ENCODE assay signal across 8 cellular contexts in the genomic region with DNA sequence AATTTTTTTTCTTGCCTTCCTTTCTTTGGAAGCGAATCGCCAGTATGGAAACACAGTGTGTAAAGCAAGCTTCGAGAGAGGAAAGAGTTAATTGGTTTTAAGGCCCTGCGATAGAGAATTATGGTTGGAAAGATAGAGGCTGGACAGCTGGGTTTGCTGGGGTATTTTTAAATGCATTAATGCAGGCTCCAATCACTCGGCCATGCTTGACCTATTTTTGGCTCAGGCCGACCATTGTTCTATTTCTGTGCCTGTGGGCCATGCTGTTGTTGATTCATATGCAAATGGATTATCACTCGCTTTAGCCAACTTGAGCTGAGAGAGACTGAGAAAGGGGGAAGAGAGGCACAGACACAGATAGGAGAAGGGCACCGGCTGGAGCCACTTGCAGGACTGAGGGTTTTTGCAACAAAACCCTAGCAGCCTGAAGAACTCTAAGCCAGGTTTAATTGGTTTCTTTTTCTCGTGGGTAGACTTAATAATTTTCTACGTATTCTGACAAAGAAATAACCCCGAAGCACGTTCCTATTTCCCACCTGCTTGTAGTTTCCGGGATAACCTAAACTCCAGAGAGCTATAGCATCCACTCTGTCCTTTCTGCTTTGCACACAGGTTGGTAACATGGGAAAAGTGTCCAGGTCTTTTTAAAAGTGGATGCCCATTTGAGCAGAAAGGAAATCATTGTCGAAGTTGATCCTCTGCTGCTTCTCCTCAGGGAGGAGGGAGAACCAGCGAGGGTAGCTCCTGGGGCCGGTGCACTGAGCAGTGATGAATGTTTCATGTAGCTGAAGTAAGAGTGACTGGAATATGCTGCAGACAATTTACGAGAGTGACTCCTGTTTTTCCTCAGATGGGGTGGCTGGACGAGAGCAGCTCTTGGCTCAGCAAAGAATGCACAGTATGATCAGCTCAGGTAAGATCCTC. TPM values are rescaled to one million over a fixed set of nuclear protein-coding genes. Genes with fewer than 3 reads are reported as not detected.
A peak's percentile ranks its signal among the peaks of the same experiment; 100 is the strongest.
DNase-seq lines count a peak whose midpoint lies in the region; ATAC-seq and TF ChIP-seq lines count a peak whose summit lies in the region.

HDAC9 (plus strand) TSS at position 338 of the 924 bp plus-strand sequence; CDS start at position 892, 554 bp downstream.

- no peaks in the 10 kb centered on the region for H3K9me3 ChIP-seq in A673 (ENCODE audit: low read depth, low read length, poor library complexity, severe bottlenecking)
- H3K9me3 ChIP-seq in neuronal stem cell (replicated peaks in 1 of 2; ENCODE audit: control insufficient read depth in 2 of 2, insufficient read depth in 1 of 2, low read depth in 1 of 2, low read length in 2 of 2) = no peaks in the 10 kb centered on the region

- no peak within 1 kb of the TSS for H3K4ac ChIP-seq in neuronal stem cell (ENCODE audit: low read length)

- no peak within 1 kb of the TSS for H3K9ac ChIP-seq in neuronal stem cell (ENCODE audit: low read depth, low read length, poor library complexity)

- no peak within 1 kb of the TSS for H3K18ac ChIP-seq in neuronal stem cell (ENCODE audit: low read length)

- peaks cover 24% of the 10 kb centered on the region for H3K4me1 ChIP-seq in A673 (ENCODE audit: insufficient read depth, low read length, poor library complexity, severe bottlenecking)
- peaks cover 4 to 17% of the 10 kb centered on the region in 2 donors for H3K4me1 ChIP-seq in neuronal stem cell (ENCODE audit: control insufficient read depth in 2 of 2, insufficient read depth in 1 of 2, low read depth in 1 of 2, low read length in 2 of 2)

- POLR2A ChIA-PET in A673 (lab: Charles Lee; ENCODE audit: low non-redundant PET) = no interaction called here

- H3K4me2 ChIP-seq in neuronal stem cell (ENCODE audit: insufficient read depth, low read length, poor library complexity, severe bottlenecking) = peak within 1 kb of the TSS; percentile 56

- H2BK120ac ChIP-seq in neuronal stem cell (ENCODE audit: low read depth, low read length) = no peak within 1 kb of the TSS

- no peak within 1 kb of the TSS for H4K91ac ChIP-seq in neuronal stem cell (ENCODE audit: low read depth, low read length, poor library complexity)

- H3K4me3 Mint-ChIP-seq in activated T-helper 1 cell treated with anti-CD3 and anti-CD28 coated beads, Interleukin-12 subunit alpha, Interleukin-12 subunit beta, Interleukin-2, Interleukin-4 antibody, amounts not matched to agents 30 ng/mL and 10 ng/mL and 1 ng/mL, durations not matched to agents 14 hours and 24 hours and 36 hours = peak within 1 kb of the TSS; percentile 59

- H2AFZ ChIP-seq in neuronal stem cell (ENCODE audit: low read length) = peak within 1 kb of the TSS; percentile 85

- H2AK5ac ChIP-seq in neuronal stem cell (ENCODE audit: low read depth, low read length) = no peak within 1 kb of the TSS

- BruUV-seq in A673 (replicated peaks; lab: Mats Ljungman, UMichigan) = no TSS peak

- H3K27me3 ChIP-seq in A673 (replicated peaks; ENCODE audit: insufficient read depth, low read depth, low read length, poor library complexity) = no peaks in the 10 kb centered on the region
- H3K27me3 ChIP-seq in neuronal stem cell (ENCODE audit: control insufficient read depth in 3 of 3, insufficient read depth in 3 of 3, low read depth in 1 of 3, low read length in 3 of 3) = no peaks in the 10 kb centered on the region

- no peak for TF ChIP-seq CTCF in A673 (conservative IDR thresholded peaks at IDR 0.05; ENCODE audit: low read depth, low read length)

- DNase-seq in A673 (ENCODE audit: low spot score) (peak; percentile 75), NCI-H2029 treated with DMSO at 0.1 percent for 48 hours (lab: John Stamatoyannopoulos, UW) (peak; percentile 62), head of caudate nucleus (peak; percentile 24 to 85 (median 61)), neuronal stem cell (ENCODE audit: low spot score) (peak; percentile 67), LoVo (ENCODE audit: low spot score) (no peak)
- no peak for DNase-seq in activated T-helper 1 cell treated with anti-CD3 and anti-CD28 coated beads, Interleukin-12 subunit alpha, Interleukin-12 subunit beta, Interleukin-2, Interleukin-4 antibody, amounts not matched to agents 30 ng/mL and 10 ng/mL and 1 ng/mL, durations not matched to agents 14 hours and 24 hours and 36 hours (ENCODE audit: low spot score)

- H3K4me1 Mint-ChIP-seq in activated T-helper 1 cell treated with anti-CD3 and anti-CD28 coated beads, Interleukin-12 subunit alpha, Interleukin-12 subunit beta, Interleukin-2, Interleukin-4 antibody, amounts not matched to agents 30 ng/mL and 10 ng/mL and 1 ng/mL, durations not matched to agents 14 hours and 24 hours and 36 hours (ENCODE audit: low read depth) = peaks cover 25% of the 10 kb centered on the region

- ATAC-seq in GM18517 (IDR thresholded peaks at IDR 0.05; ENCODE audit: unreplicated experiment) (peak; percentile 93), HG02885 (IDR thresholded peaks at IDR 0.05; ENCODE audit: poor library complexity, unreplicated experiment) (peak; percentile 85)

- H3K4me3 ChIP-seq in A673 (ENCODE audit: low read depth, low read length, poor library complexity, severe bottlenecking) (peak within 1 kb of the TSS; percentile 48), neuronal stem cell (ENCODE audit: low read length in 2 of 2) (peak within 1 kb of the TSS; percentile 51 to 83)

- no peaks in the 10 kb centered on the region for H3K79me1 ChIP-seq in neuronal stem cell (ENCODE audit: low read depth, low read length)

- H3K14ac ChIP-seq in neuronal stem cell (ENCODE audit: low read length) = no peak within 1 kb of the TSS

- peak within 1 kb of the TSS; percentile 74 for H3K27ac Mint-ChIP-seq in activated T-helper 1 cell treated with anti-CD3 and anti-CD28 coated beads, Interleukin-12 subunit alpha, Interleukin-12 subunit beta, Interleukin-2, Interleukin-4 antibody, amounts not matched to agents 30 ng/mL and 10 ng/mL and 1 ng/mL, durations not matched to agents 14 hours and 24 hours and 36 hours

- no peaks in the 10 kb centered on the region for H3K9me3 Mint-ChIP-seq in activated T-helper 1 cell treated with anti-CD3 and anti-CD28 coated beads, Interleukin-12 subunit alpha, Interleukin-12 subunit beta, Interleukin-2, Interleukin-4 antibody, amounts not matched to agents 30 ng/mL and 10 ng/mL and 1 ng/mL, durations not matched to agents 14 hours and 24 hours and 36 hours

- H2BK12ac ChIP-seq in neuronal stem cell (ENCODE audit: low read length) = no peak within 1 kb of the TSS

- H3K27ac ChIP-seq in A673 (ENCODE audit: low read depth, low read length, poor library complexity, severe bottlenecking) (peak within 1 kb of the TSS; percentile 63), neuronal stem cell (replicated peaks; ENCODE audit: low read length) (peak within 1 kb of the TSS; percentile 83)

- H2BK5ac ChIP-seq in neuronal stem cell (ENCODE audit: low read length) = no peak within 1 kb of the TSS

- H3K36me3 Mint-ChIP-seq in activated T-helper 1 cell treated with anti-CD3 and anti-CD28 coated beads, Interleukin-12 subunit alpha, Interleukin-12 subunit beta, Interleukin-2, Interleukin-4 antibody, amounts not matched to agents 30 ng/mL and 10 ng/mL and 1 ng/mL, durations not matched to agents 14 hours and 24 hours and 36 hours (ENCODE audit: low read depth) = no peaks in the 10 kb centered on the region

- H3K36me3 ChIP-seq in A673 (ENCODE audit: insufficient read depth, low read length, poor library complexity, severe bottlenecking) = no peaks in the 10 kb centered on the region
- H3K36me3 ChIP-seq in neuronal stem cell (replicated peaks in 1 of 2; ENCODE audit: control insufficient read depth in 2 of 2, insufficient read depth in 2 of 2, low read length in 2 of 2) = no peaks in the 10 kb centered on the region

- H3K27me3 Mint-ChIP-seq in activated T-helper 1 cell treated with anti-CD3 and anti-CD28 coated beads, Interleukin-12 subunit alpha, Interleukin-12 subunit beta, Interleukin-2, Interleukin-4 antibody, amounts not matched to agents 30 ng/mL and 10 ng/mL and 1 ng/mL, durations not matched to agents 14 hours and 24 hours and 36 hours (ENCODE audit: insufficient read depth) = peaks cover 8% of the 10 kb centered on the region

- H3K23ac ChIP-seq in neuronal stem cell (ENCODE audit: low read depth, low read length, poor library complexity) = no peak within 1 kb of the TSS

- no peak within 1 kb of the TSS for H2BK15ac ChIP-seq in neuronal stem cell (ENCODE audit: low read length)

- CTCF ChIA-PET in A673 (lab: Charles Lee) = interaction anchor here (1.0 kb wide), 1 partner anchor 75 kb away, joined by 3 read pairs; no protein-coding TSS in a partner anchor

- no CpG with 5 or more reads among the region's 18 CpGs for WGBS in neuronal stem cell (ENCODE audit: extremely low coverage in 2 of 2, insufficient read length in 2 of 2, insufficient replicate concordance in 1 of 2), 2 donors

- intact Hi-C loops in A673 (cut with micrococcal nuclease; ENCODE audit: unreplicated experiment) (loop anchor here (2.0 to 5.0 kb wide), 2 partner anchors 67 to 138 kb away; no protein-coding TSS in a partner anchor), head of caudate nucleus (cut with DNase I) (no loop called here)
- intact Hi-C loops in activated T-helper 1 cell treated with anti-CD3 and anti-CD28 coated beads, Interleukin-12 subunit alpha, Interleukin-12 subunit beta, Interleukin-2, Interleukin-4 antibody, amounts not matched to agents 30 ng/mL and 10 ng/mL and 1 ng/mL, durations not matched to agents 14 hours and 24 hours and 36 hours (cut with micrococcal nuclease) = loop anchor here (1.0 kb wide), 1 partner anchor 144 kb away; no protein-coding TSS in a partner anchor

- H4K8ac ChIP-seq in neuronal stem cell (ENCODE audit: low read depth, low read length) = no peak within 1 kb of the TSS

RNA-seq across cellular contexts. Expression of gene HDAC9, which starts in this region (rescaled TPM):
- total RNA-seq in A673 (2021) = 28.3 and 31.9 TPM in 2 replicates
- 0.86 and 2.0 TPM in 2 replicates for total RNA-seq in activated T-helper 1 cell treated with anti-CD3 and anti-CD28 coated beads, Interleukin-12 subunit alpha, Interleukin-12 subunit beta, Interleukin-2, Interleukin-4 antibody, amounts not matched to agents 30 ng/mL and 10 ng/mL and 1 ng/mL, durations not matched to agents 14 hours and 24 hours and 36 hours
- 21.9 TPM for polyA plus RNA-seq in neuronal stem cell (2013, experiment 1 of 2)
- polyA plus RNA-seq in neuronal stem cell (2013, experiment 2 of 2) = 21.7 TPM

Comparison
In these comparisons a context has a peak if more than half of its experiments do, and no peak if none do; other contexts are left out.
1. DNase-seq: peak in A673 (single experiment), NCI-H2029 treated with DMSO at 0.1 percent for 48 hours (single experiment), head of caudate nucleus (42 of 42) and neuronal stem cell (single experiment); none in activated T-helper 1 cell treated with anti-CD3 and anti-CD28 coated beads, Interleukin-12 subunit alpha, Interleukin-12 subunit beta, Interleukin-2, Interleukin-4 antibody, amounts not matched to agents 30 ng/mL and 10 ng/mL and 1 ng/mL, durations not matched to agents 14 hours and 24 hours and 36 hours (single experiment) and LoVo (single experiment).